ENCODE assay signal across 35 cellular contexts in genomic region chr6:143055213-143055612, GRCh38.
"Had no signal": no experiment of that assay in that cellular context is flagged by ENCODE, and none has a peak within 500 bp of the region (broad histone marks: within the 10 kb centered on the region; RNA-seq: fewer than 3 reads in every experiment).

No MANE protein-coding gene starts in this region.

- H3K9me3 Mint-ChIP-seq: activated B cell treated with CpG ODN at 0.5 μM for 24 hours; activated CD4-positive, alpha-beta memory T cell treated with anti-CD3 and anti-CD28 coated beads for 36 hours; activated CD4-positive, alpha-beta T cell treated with anti-CD3 and anti-CD28 coated beads, Interleukin-2, amount 10 ng/mL, durations not matched to agents 24 days and 14 days; activated naive CD4-positive, alpha-beta T cell treated with anti-CD3 and anti-CD28 coated beads, Interleukin-2, amount 10 ng/mL, durations not matched to agents 7 days and 5 days; activated naive CD4-positive, alpha-beta T cell treated with anti-CD3 and anti-CD28 coated beads, Interleukin-2, amount 50 U/mL, for 24 hours; activated naive CD8-positive, alpha-beta T cell treated with anti-CD3 and anti-CD28 coated beads, Interleukin-2, amount 50 U/mL, for 24 hours; activated T-cell treated with anti-CD3 and anti-CD28 coated beads, Interleukin-2, amount 50 U/mL, for 24 hours; activated T-helper 2 cell treated with anti-CD3 and anti-CD28 coated beads, Interferon-gamma antibody, Interleukin-2, Interleukin-4, amounts not matched to agents 10 μg/mL and 5 μg/mL and 100 μg/mL, durations not matched to agents 14 hours and 24 hours and 36 hours; brain; central memory CD8-positive, alpha-beta T cell; T-helper 1 cell treated with Interleukin-12 subunit alpha and Interleukin-12 subunit beta and Interleukin-4 antibody, amounts not matched to agents 30 μg/mL and 1 μg/mL, for 36 hours; T-helper 2 cell treated with Interferon-gamma antibody and Interleukin-4, amounts not matched to agents 5 μg/mL and 100 μg/mL, for 36 hours had no signal

- H3K27ac Mint-ChIP-seq: activated B cell treated with CpG ODN at 0.5 μM for 24 hours; activated CD4-positive, alpha-beta memory T cell treated with anti-CD3 and anti-CD28 coated beads for 36 hours; activated CD4-positive, alpha-beta T cell treated with anti-CD3 and anti-CD28 coated beads, Interleukin-2, amount 10 ng/mL, durations not matched to agents 24 days and 14 days; activated CD8-positive, alpha-beta memory T cell treated with anti-CD3 and anti-CD28 coated beads, Interleukin-2, amount 10 ng/mL, durations not matched to agents 7 days and 5 days; activated CD8-positive, alpha-beta T cell treated with anti-CD3 and anti-CD28 coated beads, Interleukin-2, amount 10 ng/mL, durations not matched to agents 7 days and 5 days; activated naive CD4-positive, alpha-beta T cell treated with anti-CD3 and anti-CD28 coated beads, Interleukin-2, amount 10 ng/mL, durations not matched to agents 7 days and 5 days; activated naive CD4-positive, alpha-beta T cell treated with anti-CD3 and anti-CD28 coated beads, Interleukin-2, amount 50 U/mL, for 24 hours; activated naive CD8-positive, alpha-beta T cell; activated naive CD8-positive, alpha-beta T cell treated with anti-CD3 and anti-CD28 coated beads, Interleukin-2, amount 10 ng/mL, durations not matched to agents 7 days and 5 days; activated naive CD8-positive, alpha-beta T cell treated with anti-CD3 and anti-CD28 coated beads, Interleukin-2, amount 50 U/mL, for 24 hours; activated T-cell treated with anti-CD3 and anti-CD28 coated beads, Interleukin-2, amount 50 U/mL, for 24 hours; activated T-helper 2 cell treated with anti-CD3 and anti-CD28 coated beads, Interferon-gamma antibody, Interleukin-2, Interleukin-4, amounts not matched to agents 10 μg/mL and 5 μg/mL and 100 μg/mL, durations not matched to agents 14 hours and 24 hours and 36 hours; brain; T-helper 1 cell treated with Interleukin-12 subunit alpha and Interleukin-12 subunit beta and Interleukin-4 antibody, amounts not matched to agents 30 μg/mL and 1 μg/mL, for 36 hours; T-helper 2 cell treated with Interferon-gamma antibody and Interleukin-4, amounts not matched to agents 5 μg/mL and 100 μg/mL, for 36 hours had no signal

- H3K9me3 ChIP-seq: ascending aorta had no signal

- H3K36me3 Mint-ChIP-seq: activated CD4-positive, alpha-beta memory T cell treated with anti-CD3 and anti-CD28 coated beads for 36 hours; activated CD8-positive, alpha-beta memory T cell treated with anti-CD3 and anti-CD28 coated beads, Interleukin-2, amount 10 ng/mL, durations not matched to agents 7 days and 5 days; activated naive CD4-positive, alpha-beta T cell treated with anti-CD3 and anti-CD28 coated beads, Interleukin-2, amount 10 ng/mL, durations not matched to agents 7 days and 5 days; activated naive CD4-positive, alpha-beta T cell treated with anti-CD3 and anti-CD28 coated beads, Interleukin-2, amount 50 U/mL, for 24 hours; activated naive CD8-positive, alpha-beta T cell; brain had no signal

- H3K36me3 ChIP-seq: ascending aorta, cardiac muscle cell, WERI-Rb-1 had no signal

- H3K4me1 ChIP-seq: ascending aorta had no signal

- H3K4me3 ChIP-seq: ascending aorta, cardiac muscle cell had no signal

- H3K27ac ChIP-seq: ascending aorta, cardiac muscle cell, WERI-Rb-1 had no signal

- ATAC-seq: activated CD8-positive, alpha-beta memory T cell treated with anti-CD3 and anti-CD28 coated beads, Interleukin-2, amount 10 ng/mL, durations not matched to agents 7 days and 5 days; activated CD8-positive, alpha-beta T cell treated with anti-CD3 and anti-CD28 coated beads, Interleukin-2, amount 10 ng/mL, durations not matched to agents 7 days and 5 days; activated naive CD8-positive, alpha-beta T cell treated with anti-CD3 and anti-CD28 coated beads, Interleukin-2, amount 50 U/mL, for 24 hours had no signal

- H3K4me3 Mint-ChIP-seq: activated B cell treated with CpG ODN at 0.5 μM for 24 hours; activated CD4-positive, alpha-beta memory T cell treated with anti-CD3 and anti-CD28 coated beads for 36 hours; activated CD4-positive, alpha-beta T cell treated with anti-CD3 and anti-CD28 coated beads, Interleukin-2, amount 10 ng/mL, durations not matched to agents 24 days and 14 days; activated CD8-positive, alpha-beta memory T cell treated with anti-CD3 and anti-CD28 coated beads, Interleukin-2, amount 10 ng/mL, durations not matched to agents 7 days and 5 days; activated CD8-positive, alpha-beta T cell treated with anti-CD3 and anti-CD28 coated beads, Interleukin-2, amount 10 ng/mL, durations not matched to agents 7 days and 5 days; activated naive CD4-positive, alpha-beta T cell treated with anti-CD3 and anti-CD28 coated beads, Interleukin-2, amount 10 ng/mL, durations not matched to agents 7 days and 5 days; activated naive CD4-positive, alpha-beta T cell treated with anti-CD3 and anti-CD28 coated beads, Interleukin-2, amount 50 U/mL, for 24 hours; activated naive CD8-positive, alpha-beta T cell; activated naive CD8-positive, alpha-beta T cell treated with anti-CD3 and anti-CD28 coated beads, Interleukin-2, amount 10 ng/mL, durations not matched to agents 7 days and 5 days; activated naive CD8-positive, alpha-beta T cell treated with anti-CD3 and anti-CD28 coated beads, Interleukin-2, amount 50 U/mL, for 24 hours; activated T-cell treated with anti-CD3 and anti-CD28 coated beads, Interleukin-2, amount 50 U/mL, for 24 hours; brain; central memory CD8-positive, alpha-beta T cell; T-helper 1 cell treated with Interleukin-12 subunit alpha and Interleukin-12 subunit beta and Interleukin-4 antibody, amounts not matched to agents 30 μg/mL and 1 μg/mL, for 36 hours; T-helper 2 cell treated with Interferon-gamma antibody and Interleukin-4, amounts not matched to agents 5 μg/mL and 100 μg/mL, for 36 hours had no signal

- H3K27me3 Mint-ChIP-seq: activated B cell treated with CpG ODN at 0.5 μM for 24 hours; activated CD4-positive, alpha-beta memory T cell treated with anti-CD3 and anti-CD28 coated beads for 36 hours; activated CD4-positive, alpha-beta T cell treated with anti-CD3 and anti-CD28 coated beads, Interleukin-2, amount 10 ng/mL, durations not matched to agents 24 days and 14 days; activated naive CD4-positive, alpha-beta T cell treated with anti-CD3 and anti-CD28 coated beads, Interleukin-2, amount 50 U/mL, for 24 hours; activated naive CD8-positive, alpha-beta T cell; activated naive CD8-positive, alpha-beta T cell treated with anti-CD3 and anti-CD28 coated beads, Interleukin-2, amount 10 ng/mL, durations not matched to agents 7 days and 5 days; activated T-cell treated with anti-CD3 and anti-CD28 coated beads, Interleukin-2, amount 50 U/mL, for 24 hours; central memory CD8-positive, alpha-beta T cell had no signal

- H3K27me3 ChIP-seq: ascending aorta, cardiac muscle cell had no signal

- DNase-seq: activated B cell treated with CpG ODN at 0.5 μM for 24 hours; activated CD4-positive, alpha-beta memory T cell treated with anti-CD3 and anti-CD28 coated beads for 36 hours; activated CD4-positive, alpha-beta T cell treated with anti-CD3 and anti-CD28 coated beads for 4 hours; activated CD4-positive, alpha-beta T cell treated with anti-CD3 and anti-CD28 coated beads, Interleukin-2, amount 10 ng/mL, durations not matched to agents 24 days and 14 days; activated CD4-positive, alpha-beta T cell treated with anti-CD3 and anti-CD28 coated beads, Interleukin-2, amount 50 U/mL, for 1 hour; activated CD4-positive, alpha-beta T cell treated with anti-CD3 and anti-CD28 coated beads, Interleukin-2, amount 50 U/mL, for 4 hours; activated CD4-positive, CD25-positive, alpha-beta regulatory T cell treated with anti-CD3 and anti-CD28 coated beads, Interleukin-2, amount 50 U/mL, for 72 hours; activated CD8-positive, alpha-beta memory T cell treated with anti-CD3 and anti-CD28 coated beads for 24 hours; activated CD8-positive, alpha-beta memory T cell treated with anti-CD3 and anti-CD28 coated beads, Interleukin-2, amount 10 ng/mL, durations not matched to agents 7 days and 5 days; activated CD8-positive, alpha-beta memory T cell treated with anti-CD3 and anti-CD28 coated beads, Interleukin-2, amount 50 U/mL, for 48 hours; activated CD8-positive, alpha-beta T cell treated with anti-CD3 and anti-CD28 coated beads, Interleukin-2, amount 10 ng/mL, durations not matched to agents 7 days and 5 days; activated effector memory CD4-positive, alpha-beta T cell treated with Interleukin-2 at 50 U/mL for 16 hours; activated gamma-delta T cell; activated naive CD4-positive, alpha-beta T cell treated with anti-CD3 and anti-CD28 coated beads, Interleukin-2, amount 10 ng/mL, durations not matched to agents 7 days and 5 days; activated naive CD4-positive, alpha-beta T cell treated with Interleukin-2 at 50 U/mL for 16 hours; activated naive CD8-positive, alpha-beta T cell treated with anti-CD3 and anti-CD28 coated beads, Interleukin-2, amount 10 ng/mL, durations not matched to agents 7 days and 5 days; activated naive CD8-positive, alpha-beta T cell treated with anti-CD3 and anti-CD28 coated beads, Interleukin-2, amount 50 U/mL, for 24 hours; activated T-cell treated with anti-CD3 and anti-CD28 coated beads, Interleukin-2, amount 50 U/mL, for 24 hours; activated T-cell treated with anti-CD3 and anti-CD28 coated beads, Interleukin-2, amount 50 U/mL, for 48 hours; amygdala; anterior cingulate cortex; cerebellar nuclear complex; T-helper 1 cell; T-helper 2 cell; T-helper 9 cell; WERI-Rb-1 had no signal
